ENCODE assay signal across 10 cellular contexts in genomic region chr11:15967966-15968365, GRCh38.
A peak's percentile ranks its signal among the peaks of the same experiment; 100 is the strongest.
DNase-seq lines count a peak whose midpoint lies in the region; ATAC-seq, FAIRE-seq and TF ChIP-seq lines count a peak whose summit lies in the region.
"Had no signal": no experiment of that assay in that cellular context is flagged by ENCODE, and none has a peak within 500 bp of the region (broad histone marks: within the 10 kb centered on the region; RNA-seq: fewer than 3 reads in every experiment).

No MANE protein-coding gene starts in this region.

- DNase-seq in CD1c-positive myeloid dendritic cell (ENCODE audit: extremely low spot score): peak; percentile 28
- no peak for DNase-seq in RWPE2 (ENCODE audit: low spot score)
- peak; percentile 78 for DNase-seq in fibroblast of gingiva (ENCODE audit: low read depth)
- no peak for DNase-seq in pancreas
- no peak for DNase-seq in activated CD4-positive, alpha-beta T cell treated with anti-CD3 and anti-CD28 coated beads, Interleukin-2, amount 50 U/mL, for 4 hours
- DNase-seq in H54 (ENCODE audit: insufficient read length, low spot score): no peak
- DNase-seq in activated T-helper 1 cell treated with anti-CD3 and anti-CD28 coated beads, Interleukin-12 subunit alpha, Interleukin-12 subunit beta, Interleukin-2, Interleukin-4 antibody, amounts not matched to agents 30 ng/mL and 10 ng/mL and 1 ng/mL, durations not matched to agents 14 hours and 24 hours and 36 hours (ENCODE audit: low spot score): no peak
- no peak for DNase-seq in activated naive CD4-positive, alpha-beta T cell treated with Interleukin-2 at 50 U/mL for 16 hours
- DNase-seq: Kasumi-1, naive B cell had no signal

- H3K4me1 ChIP-seq in RWPE2 (ENCODE audit: insufficient read depth, poor library complexity, severe bottlenecking): peaks cover 44% of the 10 kb centered on the region
- H3K4me1 ChIP-seq in pancreas: peaks cover 0 to 25% (median 7%) of the 10 kb centered on the region in 3 donors

- H3K9me3 ChIP-seq in RWPE2 (ENCODE audit: severe bottlenecking) (no peaks in the 10 kb centered on the region), pancreas (no peaks in the 10 kb centered on the region)

- intact Hi-C loops in pancreas (cut with DNase I): no loop called here
- intact Hi-C loops in activated T-helper 1 cell treated with anti-CD3 and anti-CD28 coated beads, Interleukin-12 subunit alpha, Interleukin-12 subunit beta, Interleukin-2, Interleukin-4 antibody, amounts not matched to agents 30 ng/mL and 10 ng/mL and 1 ng/mL, durations not matched to agents 14 hours and 24 hours and 36 hours (cut with micrococcal nuclease): no loop called here

- no peaks in the 10 kb centered on the region for H3K36me3 Mint-ChIP-seq in activated T-helper 1 cell treated with anti-CD3 and anti-CD28 coated beads, Interleukin-12 subunit alpha, Interleukin-12 subunit beta, Interleukin-2, Interleukin-4 antibody, amounts not matched to agents 30 ng/mL and 10 ng/mL and 1 ng/mL, durations not matched to agents 14 hours and 24 hours and 36 hours (ENCODE audit: low read depth)
- H3K36me3 Mint-ChIP-seq: naive B cell had no signal

- no peak for FAIRE-seq in pancreas (lab: Jason Lieb, UNC)
- no peak for FAIRE-seq in H54 (lab: Jason Lieb, UNC)

- H3K9me3 Mint-ChIP-seq in activated T-helper 1 cell treated with anti-CD3 and anti-CD28 coated beads, Interleukin-12 subunit alpha, Interleukin-12 subunit beta, Interleukin-2, Interleukin-4 antibody, amounts not matched to agents 30 ng/mL and 10 ng/mL and 1 ng/mL, durations not matched to agents 14 hours and 24 hours and 36 hours: no peaks in the 10 kb centered on the region

- H3K27me3 Mint-ChIP-seq in activated T-helper 1 cell treated with anti-CD3 and anti-CD28 coated beads, Interleukin-12 subunit alpha, Interleukin-12 subunit beta, Interleukin-2, Interleukin-4 antibody, amounts not matched to agents 30 ng/mL and 10 ng/mL and 1 ng/mL, durations not matched to agents 14 hours and 24 hours and 36 hours (ENCODE audit: insufficient read depth): no peaks in the 10 kb centered on the region

- WGBS in pancreas, 2 donors: 67 to 68% methylated on average over 2 of the region's 2 CpGs

- H3K4me3 Mint-ChIP-seq in activated T-helper 1 cell treated with anti-CD3 and anti-CD28 coated beads, Interleukin-12 subunit alpha, Interleukin-12 subunit beta, Interleukin-2, Interleukin-4 antibody, amounts not matched to agents 30 ng/mL and 10 ng/mL and 1 ng/mL, durations not matched to agents 14 hours and 24 hours and 36 hours: no peak overlapping the region
- H3K4me3 Mint-ChIP-seq: naive B cell had no signal

- TF ChIP-seq CTCF in RWPE2 (IDR thresholded peaks at IDR 0.05; ENCODE audit: poor library complexity, severe bottlenecking) (no peak), pancreas (IDR thresholded peaks at IDR 0.05) (no peak)

- no peaks in the 10 kb centered on the region for H3K4me1 Mint-ChIP-seq in activated T-helper 1 cell treated with anti-CD3 and anti-CD28 coated beads, Interleukin-12 subunit alpha, Interleukin-12 subunit beta, Interleukin-2, Interleukin-4 antibody, amounts not matched to agents 30 ng/mL and 10 ng/mL and 1 ng/mL, durations not matched to agents 14 hours and 24 hours and 36 hours (ENCODE audit: low read depth)
- H3K4me1 Mint-ChIP-seq: naive B cell had no signal

- peak overlapping the region; percentile 90 for H3K27ac ChIP-seq in RWPE2 (ENCODE audit: poor library complexity, severe bottlenecking)
- H3K27ac ChIP-seq in pancreas: peak overlapping the region in 3 of 4 donors; percentile 13 to 41 (median 22)

- H3K27me3 ChIP-seq in RWPE2 (ENCODE audit: insufficient read depth, poor library complexity, severe bottlenecking): no peaks in the 10 kb centered on the region
- H3K27me3 ChIP-seq in pancreas: no peaks in the 10 kb centered on the region

- no peak for TF ChIP-seq POLR2A in H54 (IDR thresholded peaks at IDR 0.05; ENCODE audit: low read depth, low read length)

- no peak overlapping the region for H3K4me3 ChIP-seq in RWPE2 (ENCODE audit: severe bottlenecking)
- H3K4me3 ChIP-seq in pancreas: no peak overlapping the region

- no peak overlapping the region for H3K27ac Mint-ChIP-seq in activated T-helper 1 cell treated with anti-CD3 and anti-CD28 coated beads, Interleukin-12 subunit alpha, Interleukin-12 subunit beta, Interleukin-2, Interleukin-4 antibody, amounts not matched to agents 30 ng/mL and 10 ng/mL and 1 ng/mL, durations not matched to agents 14 hours and 24 hours and 36 hours
- H3K27ac Mint-ChIP-seq: naive B cell had no signal

- no peaks in the 10 kb centered on the region for H3K36me3 ChIP-seq in RWPE2 (ENCODE audit: low read depth)
- H3K36me3 ChIP-seq in pancreas: peaks cover 0 to 3% (median 0%) of the 10 kb centered on the region in 3 donors

- ATAC-seq in RWPE2 (ENCODE audit: low read depth): no peak
- peak in 1 of 4 donors; percentile 37 for ATAC-seq in pancreas

Comparison
In these comparisons a context has a peak if more than half of its experiments do, and no peak if none do; other contexts are left out.
1. DNase-seq: peak in CD1c-positive myeloid dendritic cell (single experiment) and fibroblast of gingiva (single experiment); none in RWPE2 (single experiment), pancreas (0 of 6), activated CD4-positive, alpha-beta T cell treated with anti-CD3 and anti-CD28 coated beads, Interleukin-2, amount 50 U/mL, for 4 hours (0 of 2), H54 (single experiment), activated T-helper 1 cell treated with anti-CD3 and anti-CD28 coated beads, Interleukin-12 subunit alpha, Interleukin-12 subunit beta, Interleukin-2, Interleukin-4 antibody, amounts not matched to agents 30 ng/mL and 10 ng/mL and 1 ng/mL, durations not matched to agents 14 hours and 24 hours and 36 hours (single experiment) and activated naive CD4-positive, alpha-beta T cell treated with Interleukin-2 at 50 U/mL for 16 hours (single experiment).